20 cellular contexts compared by ENCODE assay signal in the genomic region with DNA sequence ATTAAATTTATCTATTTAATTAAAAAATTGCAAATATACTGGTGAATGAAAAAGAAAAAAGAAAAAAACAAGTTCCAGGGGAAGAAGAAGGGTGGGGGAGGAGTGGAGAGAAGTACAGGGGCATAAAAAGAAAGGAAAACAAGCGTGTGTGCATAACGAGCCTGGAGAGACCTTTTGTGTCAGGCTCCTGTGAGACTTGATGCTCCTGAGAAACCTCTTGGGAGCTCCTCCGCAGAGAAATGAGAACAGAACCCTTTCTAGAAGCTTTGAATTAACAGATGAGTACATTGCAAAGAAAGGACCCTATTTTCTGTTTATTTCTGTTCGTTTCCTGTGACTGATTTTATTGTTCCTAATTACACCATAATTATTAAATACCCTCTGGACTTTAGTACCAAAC.
"Had no signal": no experiment of that assay in that cellular context is flagged by ENCODE, and none has a peak within 500 bp of the region (broad histone marks: within the 10 kb centered on the region; RNA-seq: fewer than 3 reads in every experiment).

No MANE protein-coding gene starts in this region.

- H3K4me1 ChIP-seq: heart right ventricle, left lung, upper lobe of left lung had no signal

- DNase-seq: activated CD4-positive, alpha-beta T cell treated with anti-CD3 and anti-CD28 coated beads, Interleukin-2, amount 10 ng/mL, durations not matched to agents 7 days and 5 days; activated CD8-positive, alpha-beta memory T cell treated with anti-CD3 and anti-CD28 coated beads, Interleukin-2, amount 10 ng/mL, durations not matched to agents 7 days and 5 days; activated CD8-positive, alpha-beta T cell treated with anti-CD3 and anti-CD28 coated beads for 36 hours; activated effector memory CD4-positive, alpha-beta T cell treated with anti-CD3 and anti-CD28 coated beads, Interleukin-2, amount 50 U/mL, for 16 hours; activated naive CD4-positive, alpha-beta T cell treated with anti-CD3 and anti-CD28 coated beads, Interleukin-2, amount 50 U/mL, for 16 hours; activated naive CD8-positive, alpha-beta T cell treated with anti-CD3 and anti-CD28 coated beads, Interleukin-2, amount 50 U/mL, for 24 hours; activated T-cell treated with anti-CD3 and anti-CD28 coated beads for 4 hours; cortex of kidney; heart right ventricle; immature natural killer cell; left lung; naive thymus-derived CD4-positive, alpha-beta T cell; retina; stimulated activated CD4-positive, alpha-beta T cell treated with anti-CD3 and anti-CD28 coated beads, Interleukin-4, amount 100 ng/mL, for 24 hours; stimulated activated naive CD8-positive, alpha-beta T cell treated with anti-CD3 and anti-CD28 coated beads, Interleukin-15, Interleukin-2, amounts not matched to agents 100 U/mL and 50 U/mL, for 24 hours; upper lobe of left lung had no signal

- ATAC-seq: activated CD4-positive, CD25-positive, alpha-beta regulatory T cell treated with anti-CD3 and anti-CD28 coated beads, Interleukin-2, amount 50 U/mL, for 24 hours; activated CD8-positive, alpha-beta memory T cell treated with anti-CD3 and anti-CD28 coated beads, Interleukin-2, amount 10 ng/mL, durations not matched to agents 7 days and 5 days; activated CD8-positive, alpha-beta T cell treated with anti-CD3 and anti-CD28 coated beads for 36 hours; activated naive CD8-positive, alpha-beta T cell treated with anti-CD3 and anti-CD28 coated beads, Interleukin-2, amount 50 U/mL, for 24 hours; left lung; naive thymus-derived CD4-positive, alpha-beta T cell; stimulated activated naive CD8-positive, alpha-beta T cell treated with anti-CD3 and anti-CD28 coated beads, Interleukin-15, Interleukin-2, amounts not matched to agents 100 U/mL and 50 U/mL, for 24 hours had no signal

- H3K9me3 ChIP-seq: upper lobe of left lung had no signal

- H3K36me3 ChIP-seq: cardiac muscle cell, heart right ventricle, left lung, upper lobe of left lung had no signal

- H3K27me3 ChIP-seq: cardiac muscle cell, heart right ventricle, left lung, upper lobe of left lung had no signal

- H3K4me3 ChIP-seq: cardiac muscle cell, heart right ventricle, left lung, lung, upper lobe of left lung had no signal

- H3K27ac ChIP-seq: cardiac muscle cell, epithelial cell of prostate, heart right ventricle, left lung, upper lobe of left lung had no signal
